ENCODE assay signal across 12 cellular contexts in the genomic region with DNA sequence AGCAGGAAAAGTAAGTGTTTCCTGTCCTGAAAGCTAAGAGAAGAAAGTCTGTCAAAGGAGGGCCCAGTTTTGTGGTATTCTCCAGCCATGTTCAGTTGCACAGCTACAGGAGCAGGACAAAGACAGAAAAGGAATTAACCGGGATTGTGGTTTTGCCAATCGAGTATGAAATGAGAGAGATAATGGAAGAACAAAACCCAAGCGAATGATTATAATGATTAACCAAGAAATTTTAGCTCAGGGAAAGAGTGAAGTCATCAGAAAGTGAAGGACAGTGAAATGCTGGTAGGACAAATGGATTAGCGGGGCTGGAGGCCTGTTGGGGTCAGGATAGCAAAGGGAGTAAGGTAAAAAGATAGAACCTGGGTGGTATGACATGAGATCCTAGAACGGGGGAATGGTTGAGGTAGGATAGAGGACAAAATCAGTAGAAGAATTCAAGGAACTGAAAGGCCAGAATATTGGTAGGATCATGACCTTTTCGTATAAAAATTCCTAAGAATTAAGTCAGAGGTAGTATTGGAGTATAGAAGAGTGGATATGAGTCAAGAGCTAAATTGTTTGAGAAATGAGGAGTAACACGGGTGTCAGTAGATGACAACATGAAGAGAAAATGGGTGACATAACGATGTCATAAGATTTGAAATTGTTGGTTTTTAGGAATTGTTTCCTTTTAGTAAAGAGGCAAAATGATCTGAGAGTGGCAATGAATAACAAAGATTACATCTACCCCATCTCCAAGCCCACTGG. TPM values are rescaled to one million over a fixed set of nuclear protein-coding genes. Genes with fewer than 3 reads are reported as not detected.
A peak's percentile ranks its signal among the peaks of the same experiment; 100 is the strongest.
DNase-seq lines count a peak whose midpoint lies in the region; ATAC-seq and TF ChIP-seq lines count a peak whose summit lies in the region.
"Had no signal": no experiment of that assay in that cellular context is flagged by ENCODE, and none has a peak within 500 bp of the region (broad histone marks: within the 10 kb centered on the region; RNA-seq: fewer than 3 reads in every experiment).

No MANE protein-coding gene starts in this region.

- POLR2A ChIA-PET in PC-3 (lab: Charles Lee; ENCODE audit: unreplicated experiment): no interaction called here

- in situ Hi-C loops in brain microvascular endothelial cell (cut with HindIII; ENCODE audit: low pct_ligation_motif_present, low sequenced_read_pairs): no loop called here

- H3F3A ChIP-seq in PC-3 (ENCODE audit: low read length, unreplicated experiment): peaks cover 8% of the 10 kb centered on the region

- H3K4me1 Mint-ChIP-seq in activated CD4-positive, alpha-beta T cell treated with anti-CD3 and anti-CD28 coated beads, Interleukin-2, amount 10 ng/mL, durations not matched to agents 24 days and 14 days: peaks cover 27% of the 10 kb centered on the region

- intact Hi-C loops in activated CD4-positive, alpha-beta T cell treated with anti-CD3 and anti-CD28 coated beads, Interleukin-2, amount 10 ng/mL, durations not matched to agents 24 days and 14 days (cut with micrococcal nuclease): loop anchor here (2.0 kb wide), 1 partner anchor 245 kb away; the partner anchor contains the start of gene TAF7
- intact Hi-C loops in PC-3 (cut with micrococcal nuclease): loop anchor here (10.0 kb wide), 1 partner anchor 721 kb away; the partner anchor contains the start of genes PCDHA8 and PCDHA9

- H3K27me3 ChIP-seq in PC-3 (ENCODE audit: low read length) (no peaks in the 10 kb centered on the region), brain microvascular endothelial cell (replicated peaks) (no peaks in the 10 kb centered on the region), osteoblast (ENCODE audit: insufficient read depth, low read length) (no peaks in the 10 kb centered on the region)

- H3K27me3 Mint-ChIP-seq in activated CD4-positive, alpha-beta T cell treated with anti-CD3 and anti-CD28 coated beads, Interleukin-2, amount 10 ng/mL, durations not matched to agents 24 days and 14 days: no peaks in the 10 kb centered on the region

- H3K36me3 Mint-ChIP-seq in activated CD4-positive, alpha-beta T cell treated with anti-CD3 and anti-CD28 coated beads, Interleukin-2, amount 10 ng/mL, durations not matched to agents 24 days and 14 days (ENCODE audit: low read depth): peaks cover 62% of the 10 kb centered on the region

- peaks cover 26% of the 10 kb centered on the region for H3K4me1 ChIP-seq in PC-3 (ENCODE audit: insufficient read depth, low read length)
- peaks cover 10% of the 10 kb centered on the region for H3K4me1 ChIP-seq in osteoblast (ENCODE audit: insufficient read depth, low read length)
- H3K4me1 ChIP-seq: A549 had no signal

- H2AFZ ChIP-seq in PC-3 (ENCODE audit: low read length): no peak overlapping the region
- H2AFZ ChIP-seq in osteoblast (ENCODE audit: low read length): no peak overlapping the region

- H3K79me2 ChIP-seq in PC-3 (ENCODE audit: low read length) (peaks cover 4% of the 10 kb centered on the region; the same call in 1 of the 2 replicates), osteoblast (ENCODE audit: insufficient read depth, low read length) (no peaks in the 10 kb centered on the region)

- no peak for DNase-seq in activated CD4-positive, alpha-beta T cell treated with anti-CD3 and anti-CD28 coated beads, Interleukin-2, amount 10 ng/mL, durations not matched to agents 24 days and 14 days
- DNase-seq in activated CD4-positive, alpha-beta T cell treated with anti-CD3 and anti-CD28 coated beads, Interleukin-2, amount 50 U/mL, for 4 hours: no peak
- DNase-seq in PC-3 (peak; percentile 34), brain microvascular endothelial cell (no peak), osteoblast (ENCODE audit: insufficient read length, low spot score, missing footprints) (no peak), GM10266 (ENCODE audit: extremely low spot score) (no peak), T-helper 9 cell (no peak)
- DNase-seq: DMS79 treated with DMSO at 0.1 percent for 48 hours, NCI-H226 had no signal

- H3K4me3 Mint-ChIP-seq in activated CD4-positive, alpha-beta T cell treated with anti-CD3 and anti-CD28 coated beads, Interleukin-2, amount 10 ng/mL, durations not matched to agents 24 days and 14 days: no peak overlapping the region

- no TSS peak for BruUV-seq in PC-3 (replicated peaks; lab: Mats Ljungman, UMichigan)

- H3K27ac ChIP-seq in PC-3 (ENCODE audit: low read length): peak overlapping the region; percentile 89
- peak overlapping the region; percentile 9 for H3K27ac ChIP-seq in brain microvascular endothelial cell
- peak overlapping the region; percentile 58 for H3K27ac ChIP-seq in osteoblast (ENCODE audit: low read depth, low read length)
- H3K27ac ChIP-seq: A549 had no signal

- ATAC-seq in PC-3 (peak; percentile 45), HG03039 (IDR thresholded peaks at IDR 0.05; ENCODE audit: unreplicated experiment) (no peak)
- ATAC-seq: A549 had no signal

- no peak for TF ChIP-seq CTCF in PC-3 (conservative IDR thresholded peaks at IDR 0.05; ENCODE audit: low read depth, low read length)
- TF ChIP-seq CTCF in brain microvascular endothelial cell (IDR thresholded peaks at IDR 0.05; ENCODE audit: low read depth, low read length, missing control alignments): no peak
- no peak for TF ChIP-seq CTCF in osteoblast (IDR thresholded peaks at IDR 0.05; ENCODE audit: extremely low read depth, low read depth, low read length)
- no peak for TF ChIP-seq CTCF in GM10266 (IDR thresholded peaks at IDR 0.05; ENCODE audit: control insufficient read depth, insufficient read depth, low read depth, missing control alignments)

- no peak overlapping the region for H3K4me3 ChIP-seq in PC-3 (ENCODE audit: low read length)
- H3K4me3 ChIP-seq in brain microvascular endothelial cell (ENCODE audit: low read depth, low read length): no peak overlapping the region
- H3K4me3 ChIP-seq in osteoblast (ENCODE audit: insufficient read depth, low read length): no peak overlapping the region
- H3K4me3 ChIP-seq: A549, skin epidermis had no signal

- no peak overlapping the region for H3K9ac ChIP-seq in PC-3 (ENCODE audit: low read length)

- H3K36me3 ChIP-seq in PC-3 (ENCODE audit: low read depth, low read length) (peaks cover 75% of the 10 kb centered on the region), brain microvascular endothelial cell (replicated peaks) (peaks cover 23% of the 10 kb centered on the region), osteoblast (ENCODE audit: insufficient read depth, low read length) (peaks cover 25% of the 10 kb centered on the region)

- H3K9me2 ChIP-seq in PC-3 (replicated peaks; ENCODE audit: low read length): no peaks in the 10 kb centered on the region

- no peaks in the 10 kb centered on the region for H3K9me3 Mint-ChIP-seq in activated CD4-positive, alpha-beta T cell treated with anti-CD3 and anti-CD28 coated beads, Interleukin-2, amount 10 ng/mL, durations not matched to agents 24 days and 14 days

- H4K20me1 ChIP-seq in PC-3 (ENCODE audit: low read length) (no peaks in the 10 kb centered on the region), osteoblast (ENCODE audit: insufficient read depth, low read length) (no peaks in the 10 kb centered on the region)

- CTCF ChIA-PET in PC-3 (lab: Charles Lee): interaction anchor here (0.6 kb wide), 1 partner anchor 653 kb away, joined by 3 read pairs; no protein-coding TSS in a partner anchor

- no peaks in the 10 kb centered on the region for H3K9me3 ChIP-seq in PC-3 (ENCODE audit: low read length)
- H3K9me3 ChIP-seq in osteoblast (ENCODE audit: low read depth, low read length): no peaks in the 10 kb centered on the region

- H3K4me2 ChIP-seq in PC-3 (ENCODE audit: low read length) (no peak overlapping the region), osteoblast (ENCODE audit: insufficient read depth, low read length) (no peak overlapping the region)
- H3K4me2 ChIP-seq: A549 had no signal

- peak overlapping the region; percentile 69 for H3K27ac Mint-ChIP-seq in activated CD4-positive, alpha-beta T cell treated with anti-CD3 and anti-CD28 coated beads, Interleukin-2, amount 10 ng/mL, durations not matched to agents 24 days and 14 days

RNA-seq across cellular contexts. Expression of gene DIAPH1, which starts 52.8 kb away (rescaled TPM):
- total RNA-seq in activated CD4-positive, alpha-beta T cell treated with anti-CD3 and anti-CD28 coated beads, Interleukin-2, amount 10 ng/mL, durations not matched to agents 24 days and 14 days: 225 and 232 TPM in 2 replicates
- total RNA-seq in PC-3 (2014; rRNA removed) (51.9 and 106 TPM in 2 replicates), osteoblast (18.5 and 19.2 TPM in 2 replicates)

Comparison
In these comparisons a context has a peak if more than half of its experiments do, and no peak if none do; other contexts are left out.
1. H3K27ac ChIP-seq: peak in every context shown above with its lines; median percentile 89 in PC-3; 58 in osteoblast; 9 in brain microvascular endothelial cell.